Comparison of ENCODE assay signal across 29 cellular contexts in the genomic region with DNA sequence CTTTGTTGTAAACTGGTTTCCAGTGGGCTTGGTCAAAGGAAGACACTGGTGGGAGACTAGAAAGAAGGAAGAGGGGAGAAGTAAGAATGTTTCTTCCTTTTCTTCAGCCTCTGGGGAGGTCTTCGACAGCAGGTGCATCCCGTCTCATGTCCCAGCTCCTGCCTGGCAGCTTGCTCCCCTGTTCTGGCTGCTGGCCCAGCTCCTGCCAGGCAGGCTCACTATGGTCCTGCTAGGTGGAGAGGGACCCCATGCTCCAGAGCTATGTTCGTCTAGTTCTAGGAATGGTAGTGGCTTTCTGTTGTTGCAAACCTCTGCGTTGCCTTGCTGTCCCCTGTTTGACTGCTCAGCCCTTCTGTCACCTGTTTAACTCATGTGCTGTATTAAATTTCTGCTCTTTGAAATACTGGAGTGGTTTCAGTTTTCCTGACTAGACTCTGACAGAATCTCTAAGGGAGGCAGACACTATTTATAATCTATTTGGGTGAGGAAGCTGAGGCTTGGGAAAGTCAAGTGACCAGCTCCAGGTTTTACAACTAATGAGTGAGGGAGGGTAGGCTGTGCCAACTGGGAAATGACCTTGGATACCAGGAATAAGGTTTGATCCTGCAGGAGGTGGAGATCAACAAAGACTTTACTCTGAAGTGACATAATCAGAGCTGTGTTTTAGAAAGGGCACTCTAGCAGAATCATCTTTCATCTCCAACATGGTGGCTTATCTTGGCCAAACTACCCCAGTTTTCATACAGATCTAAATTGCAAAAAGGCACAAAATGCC.
DNase-seq lines count a peak whose midpoint lies in the region; ATAC-seq, FAIRE-seq and TF ChIP-seq lines count a peak whose summit lies in the region.
"Had no signal": no experiment of that assay in that cellular context is flagged by ENCODE, and none has a peak within 500 bp of the region (broad histone marks: within the 10 kb centered on the region; RNA-seq: fewer than 3 reads in every experiment).

No MANE protein-coding gene starts in this region.

- no peak overlapping the region for H3K4me2 ChIP-seq in H1 (ENCODE audit: insufficient read depth in 1 of 2, low read depth in 2 of 2, low read length in 2 of 2)
- H3K4me2 ChIP-seq: PC-9, SK-N-SH had no signal

- no peaks in the 10 kb centered on the region for H3K27me3 Mint-ChIP-seq in activated naive CD8-positive, alpha-beta T cell treated with anti-CD3 and anti-CD28 coated beads, Interleukin-2, amount 50 U/mL, for 24 hours

- H3K36me3 Mint-ChIP-seq in activated naive CD8-positive, alpha-beta T cell treated with anti-CD3 and anti-CD28 coated beads, Interleukin-2, amount 50 U/mL, for 24 hours (ENCODE audit: low read depth) = peaks cover under 1% of the 10 kb centered on the region
- H3K36me3 Mint-ChIP-seq: natural killer cell had no signal

- H3K36me3 ChIP-seq in H1 (ENCODE audit: control insufficient read depth in 2 of 4, insufficient read depth in 4 of 4, low read length in 3 of 4) (no peaks in the 10 kb centered on the region; a peak in 1 of 8 replicates), gastrocnemius medialis (no peaks in the 10 kb centered on the region), kidney (ENCODE audit: control insufficient read depth in 1 of 2, insufficient read depth in 2 of 2, low read length in 2 of 2) (no peaks in the 10 kb centered on the region)
- H3K36me3 ChIP-seq: adrenal gland, gastroesophageal sphincter, spleen, uterus had no signal

- H3K79me2 ChIP-seq in H1 (ENCODE audit: control insufficient read depth in 1 of 2, insufficient read depth in 2 of 2, low read length in 2 of 2) = no peaks in the 10 kb centered on the region

- H3K56ac ChIP-seq in H1 (replicated peaks; ENCODE audit: insufficient read length, low read depth, low read length) = no peak overlapping the region

- H4K20me1 ChIP-seq in H1 (replicated peaks in 1 of 2; ENCODE audit: control insufficient read depth in 1 of 2, insufficient read depth in 2 of 2, low read length in 2 of 2) = no peaks in the 10 kb centered on the region

- no peak overlapping the region for H2AK5ac ChIP-seq in H1 (ENCODE audit: low read depth, low read length)

- H2BK15ac ChIP-seq in H1 (ENCODE audit: low read length) = no peak overlapping the region

- H3K18ac ChIP-seq in H1 (ENCODE audit: extremely low read depth, low read length) = no peak overlapping the region

- H3K23me2 ChIP-seq in H1 (ENCODE audit: low read depth, low read length) = no peaks in the 10 kb centered on the region

- intact Hi-C loops in gastrocnemius medialis (cut with DNase I; ENCODE audit: low total_unique reads) (no loop called here), kidney (cut with DNase I) (no loop called here)

- H4K5ac ChIP-seq in H1 (ENCODE audit: insufficient read length, low read depth, low read length) = no peak overlapping the region

- H3K4me3 ChIP-seq in H1 (ENCODE audit: extremely low read depth in 1 of 4, insufficient read depth in 2 of 4, low read depth in 3 of 4, low read length in 4 of 4) = no peak overlapping the region
- H3K4me3 ChIP-seq in gastrocnemius medialis = peak overlapping the region in 1 of 4 donors; percentile 5
- no peak overlapping the region for H3K4me3 ChIP-seq in kidney (ENCODE audit: low read length in 2 of 2)
- H3K4me3 ChIP-seq: adrenal gland, gastroesophageal sphincter, PC-9, spleen, testis, uterus had no signal

- H2BK120ac ChIP-seq in H1 (replicated peaks; ENCODE audit: low read depth, low read length) = no peak overlapping the region

- H3K9me3 ChIP-seq in H1 (ENCODE audit: insufficient read depth in 2 of 2, low read depth in 1 of 2, low read length in 1 of 2) = peaks cover 7 to 8% of the 10 kb centered on the region in 2 experiments; a peak in 3 of 4 replicates
- H3K9me3 ChIP-seq in gastrocnemius medialis = no peaks in the 10 kb centered on the region
- H3K9me3 ChIP-seq in kidney (ENCODE audit: control insufficient read depth in 1 of 2, low read length in 2 of 2) = no peaks in the 10 kb centered on the region
- H3K9me3 ChIP-seq: adrenal gland, gastroesophageal sphincter, SK-N-SH, testis, uterus had no signal

- H3K4me3 Mint-ChIP-seq in activated naive CD8-positive, alpha-beta T cell treated with anti-CD3 and anti-CD28 coated beads, Interleukin-2, amount 50 U/mL, for 24 hours = no peak overlapping the region
- H3K4me3 Mint-ChIP-seq: natural killer cell; stimulated activated naive CD8-positive, alpha-beta T cell treated with anti-CD3 and anti-CD28 coated beads, Interleukin-15, Interleukin-2, amounts not matched to agents 100 ng/mL and 50 ng/mL, for 24 hours had no signal

- no peaks in the 10 kb centered on the region for H3K4me1 ChIP-seq in H1 (replicated peaks in 1 of 4; ENCODE audit: control insufficient read depth in 3 of 4, insufficient read depth in 4 of 4, low read length in 3 of 4)
- H3K4me1 ChIP-seq in gastrocnemius medialis = peaks cover 11 to 16% of the 10 kb centered on the region in 2 donors
- H3K4me1 ChIP-seq in kidney (ENCODE audit: control insufficient read depth in 1 of 2, insufficient read depth in 1 of 2, low read depth in 1 of 2, low read length in 2 of 2) = peaks cover 0 to 6% of the 10 kb centered on the region in 2 donors
- H3K4me1 ChIP-seq: adrenal gland, spleen, testis, uterus had no signal

- WGBS in H1 (ENCODE audit: extremely low coverage in 1 of 2, insufficient coverage in 1 of 2, insufficient read length in 1 of 2, insufficient replicate concordance in 2 of 2, low coverage in 1 of 2, low lambda C conversion rate in 2 of 2, missing lambda C conversion rate in 1 of 2), 2 experiments = 83% methylated on average over 4 of the region's 4 CpGs; no CpG with 5 or more reads in 1 of the 2 experiments

- POLR2A ChIA-PET in H1 (lab: Charles Lee; ENCODE audit: partially characterized antibody) = no interaction called here

- TF ChIP-seq RAD21 in H1 (IDR thresholded peaks at IDR 0.05 in 1 of 2, conservative IDR thresholded peaks at IDR 0.05 in 1 of 2; ENCODE audit: low read depth in 2 of 2, low read length in 2 of 2) = no peak

- H4K8ac ChIP-seq in H1 (ENCODE audit: extremely low read depth, insufficient read depth, low read length) = no peak overlapping the region

- H3K27ac Mint-ChIP-seq in activated naive CD8-positive, alpha-beta T cell treated with anti-CD3 and anti-CD28 coated beads, Interleukin-2, amount 50 U/mL, for 24 hours = no peak overlapping the region
- H3K27ac Mint-ChIP-seq: natural killer cell; stimulated activated naive CD8-positive, alpha-beta T cell treated with anti-CD3 and anti-CD28 coated beads, Interleukin-15, Interleukin-2, amounts not matched to agents 100 ng/mL and 50 ng/mL, for 24 hours had no signal

- H2BK20ac ChIP-seq in H1 (ENCODE audit: low read length) = no peak overlapping the region

- H3K9ac ChIP-seq in H1 (replicated peaks in 1 of 4; ENCODE audit: extremely low read depth in 1 of 4, low read depth in 3 of 4, low read length in 3 of 4) (no peak overlapping the region; a peak in 1 of 7 replicates), kidney (ENCODE audit: low read length in 2 of 2) (no peak overlapping the region)
- H3K9ac ChIP-seq: SK-N-SH had no signal

- H4K91ac ChIP-seq in H1 (replicated peaks; ENCODE audit: insufficient read length, low read length) = no peak overlapping the region

- no peak overlapping the region for H2BK5ac ChIP-seq in H1 (ENCODE audit: low read depth, low read length)

- no peak overlapping the region for H3K14ac ChIP-seq in H1 (ENCODE audit: insufficient read length)

- no peak overlapping the region for H3K27ac ChIP-seq in H1 (ENCODE audit: low read depth, low read length)
- H3K27ac ChIP-seq in gastrocnemius medialis = peak overlapping the region; percentile 64 to 82 (median 73)
- no peak overlapping the region for H3K27ac ChIP-seq in kidney (ENCODE audit: low read depth in 2 of 2, low read length in 2 of 2)
- H3K27ac ChIP-seq: adrenal gland, gastroesophageal sphincter, PC-9, spleen, testis had no signal

- H2AFZ ChIP-seq in H1 (ENCODE audit: low read length) = no peak overlapping the region
- H2AFZ ChIP-seq: PC-9 had no signal

- 0 out of 2 replicates have a peak overlapping the region, but pooled peaks have one; percentile 17 for H2BK12ac ChIP-seq in H1 (ENCODE audit: low read depth, low read length)

- TF ChIP-seq POLR2A in H1 (IDR thresholded peaks at IDR 0.05; ENCODE audit: control extremely low read depth in 1 of 2, low read depth in 2 of 2, low read length in 2 of 2) (no peak), gastrocnemius medialis (IDR thresholded peaks at IDR 0.05) (no peak)

- no peak for FAIRE-seq in H1 (lab: Jason Lieb, UNC)
- no peak for FAIRE-seq in kidney (lab: Jason Lieb, UNC)
- FAIRE-seq: endothelial cell of umbilical vein, GM18507 had no signal

- H3K23ac ChIP-seq in H1 (ENCODE audit: insufficient read length) = no peak overlapping the region

- CTCF ChIA-PET in H1 (lab: Charles Lee; ENCODE audit: partially characterized antibody) = interaction anchor here (1.3 to 1.6 kb wide), 3 partner anchors 8 to 48 kb away, joined by 3 to 5 read pairs (median 4); no protein-coding TSS in a partner anchor

- H3K4ac ChIP-seq in H1 (replicated peaks; ENCODE audit: insufficient read length, low read depth, low read length) = no peak overlapping the region

- no peak for TF ChIP-seq CTCF in H1 (IDR thresholded peaks at IDR 0.05; ENCODE audit: control extremely low read depth in 1 of 3, insufficient read depth in 1 of 3, low read depth in 1 of 3, low read length in 3 of 3)
- no peak for TF ChIP-seq CTCF in gastrocnemius medialis (IDR thresholded peaks at IDR 0.05 in 4 of 5, conservative IDR thresholded peaks at IDR 0.05 in 1 of 5)
- TF ChIP-seq CTCF in kidney (IDR thresholded peaks at IDR 0.05; ENCODE audit: borderline replicate concordance, extremely low read depth, insufficient read depth) = no peak

- ATAC-seq in gastrocnemius medialis = peak; percentile 100
- ATAC-seq in activated naive CD8-positive, alpha-beta T cell treated with anti-CD3 and anti-CD28 coated beads, Interleukin-2, amount 50 U/mL, for 24 hours = no peak
- ATAC-seq: gastroesophageal sphincter, natural killer cell, Right ventricle myocardium inferior had no signal

- H3K27me3 ChIP-seq in H1 (replicated peaks in 1 of 4; ENCODE audit: control insufficient read depth in 3 of 4, extremely low read depth in 1 of 4, insufficient read depth in 3 of 4, low read length in 3 of 4) (no peaks in the 10 kb centered on the region), gastrocnemius medialis (no peaks in the 10 kb centered on the region)
- H3K27me3 ChIP-seq: adrenal gland, gastroesophageal sphincter, spleen, testis, uterus had no signal

- in situ Hi-C loops in gastrocnemius medialis (cut with MboI; ENCODE audit: low sequenced_read_pairs in 4 of 4) = no loop called here

- H3K4me1 Mint-ChIP-seq in activated naive CD8-positive, alpha-beta T cell treated with anti-CD3 and anti-CD28 coated beads, Interleukin-2, amount 50 U/mL, for 24 hours = no peaks in the 10 kb centered on the region
- H3K4me1 Mint-ChIP-seq: natural killer cell had no signal

- TF ChIP-seq EP300 in H1 (IDR thresholded peaks at IDR 0.05; ENCODE audit: borderline replicate concordance in 1 of 2, low read depth in 2 of 2, low read length in 2 of 2) = no peak

- DNase-seq in NCI-H2171 treated with DMSO at 0.1 percent for 48 hours (lab: John Stamatoyannopoulos, UW) (peak; percentile 51), NCI-H2171 (lab: John Stamatoyannopoulos, UW) (no peak), NCI-H2107 (lab: John Stamatoyannopoulos, UW) (peak; percentile 53), H1 (ENCODE audit: low read depth in 1 of 2, low spot score in 2 of 2) (no peak), gastrocnemius medialis (peak; percentile 12 to 50), NCI-H2081 (lab: John Stamatoyannopoulos, UW) (no peak), kidney (no peak)
- no peak for DNase-seq in activated naive CD8-positive, alpha-beta T cell treated with anti-CD3 and anti-CD28 coated beads, Interleukin-2, amount 50 U/mL, for 24 hours
- DNase-seq: 8988T; activated CD4-positive, alpha-beta T cell treated with anti-CD3 and anti-CD28 coated beads, Interleukin-2, amount 50 U/mL, for 48 hours; activated CD4-positive, CD25-positive, alpha-beta regulatory T cell treated with anti-CD3 and anti-CD28 coated beads, Interleukin-2, amount 50 U/mL, for 72 hours; activated naive CD4-positive, alpha-beta T cell treated with Interleukin-2 at 50 U/mL for 16 hours; adrenal gland; natural killer cell; NCI-H1105; NCI-H1930; NCI-H524 treated with DMSO at 0.1 percent for 48 hours; PC-9; retina; SK-N-SH; spleen; stimulated activated CD4-positive, alpha-beta T cell treated with anti-CD3 and anti-CD28 coated beads, Interleukin-2, amount 100 ng/mL, for 24 hours; testis; uterus had no signal

- peaks cover 12% of the 10 kb centered on the region for H3K9me3 Mint-ChIP-seq in activated naive CD8-positive, alpha-beta T cell treated with anti-CD3 and anti-CD28 coated beads, Interleukin-2, amount 50 U/mL, for 24 hours
- H3K9me3 Mint-ChIP-seq: natural killer cell had no signal

- no peaks in the 10 kb centered on the region for H3K79me1 ChIP-seq in H1 (ENCODE audit: low read depth, low read length)

Comparison
In these comparisons a context has a peak if more than half of its experiments do, and no peak if none do; other contexts are left out.
1. DNase-seq: peak in NCI-H2171 treated with DMSO at 0.1 percent for 48 hours (single experiment), NCI-H2107 (single experiment) and gastrocnemius medialis (2 of 2); none in NCI-H2171 (single experiment), H1 (0 of 2), NCI-H2081 (0 of 2), activated naive CD8-positive, alpha-beta T cell treated with anti-CD3 and anti-CD28 coated beads, Interleukin-2, amount 50 U/mL, for 24 hours (single experiment) and kidney (single experiment).
2. H3K27ac ChIP-seq: peak in gastrocnemius medialis (4 of 4); none in H1 (single experiment) and kidney (0 of 2).